In the genomic region with DNA sequence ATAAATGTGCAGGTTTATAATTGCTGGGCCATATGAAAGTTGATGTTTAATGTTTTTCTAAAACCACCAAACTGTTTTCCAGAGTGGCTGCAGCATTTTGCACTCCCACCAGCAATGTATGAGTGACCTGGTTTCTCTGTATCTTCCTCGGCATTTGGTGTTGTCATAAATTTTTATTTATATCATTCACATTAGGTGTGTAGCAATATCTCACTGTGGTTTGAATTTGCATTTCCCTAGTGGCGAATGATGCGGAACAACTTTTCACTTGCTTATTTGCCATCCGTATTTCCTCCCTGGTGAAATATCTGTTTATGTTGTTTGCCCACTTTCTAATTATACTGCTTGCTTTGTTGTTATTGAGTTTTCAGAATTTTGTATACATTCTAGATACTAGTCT, we compare ENCODE assay signal across 23 cellular contexts.
"Had no signal": no experiment of that assay in that cellular context is flagged by ENCODE, and none has a peak within 500 bp of the region (broad histone marks: within the 10 kb centered on the region; RNA-seq: fewer than 3 reads in every experiment).

No MANE protein-coding gene starts in this region.

- ATAC-seq: K562, SK-N-SH treated with all-trans-retinoic acid at 6 μM for 48 hours had no signal

- H3K36me3 Mint-ChIP-seq: IgD-negative memory B cell had no signal

- H3K9ac ChIP-seq: KMS-11 had no signal

- H3K27ac ChIP-seq: HL-60, KMS-11 had no signal

- H3K4me2 ChIP-seq: KMS-11 had no signal

- H3K4me3 ChIP-seq: K562 had no signal

- DNase-seq: Kasumi-1, MM.1S, NCI-H1048, NCI-H1105, NCI-H1417, NCI-H1436 treated with DMSO at 0.1 percent for 48 hours, NCI-H1694, NCI-H187 treated with DMSO at 0.1 percent for 48 hours, NCI-H2029 treated with DMSO at 0.1 percent for 48 hours, NCI-H2171 treated with DMSO at 0.1 percent for 48 hours, NCI-H345, NCI-H446 treated with DMSO at 0.1 percent for 48 hours, NCI-H510A treated with DMSO at 0.1 percent for 48 hours, NCI-H69, NCI-H774, Right ventricle myocardium superior, RPMI8226, T-helper 1 cell had no signal
